ENCODE assay signal across 8 cellular contexts in the genomic region with DNA sequence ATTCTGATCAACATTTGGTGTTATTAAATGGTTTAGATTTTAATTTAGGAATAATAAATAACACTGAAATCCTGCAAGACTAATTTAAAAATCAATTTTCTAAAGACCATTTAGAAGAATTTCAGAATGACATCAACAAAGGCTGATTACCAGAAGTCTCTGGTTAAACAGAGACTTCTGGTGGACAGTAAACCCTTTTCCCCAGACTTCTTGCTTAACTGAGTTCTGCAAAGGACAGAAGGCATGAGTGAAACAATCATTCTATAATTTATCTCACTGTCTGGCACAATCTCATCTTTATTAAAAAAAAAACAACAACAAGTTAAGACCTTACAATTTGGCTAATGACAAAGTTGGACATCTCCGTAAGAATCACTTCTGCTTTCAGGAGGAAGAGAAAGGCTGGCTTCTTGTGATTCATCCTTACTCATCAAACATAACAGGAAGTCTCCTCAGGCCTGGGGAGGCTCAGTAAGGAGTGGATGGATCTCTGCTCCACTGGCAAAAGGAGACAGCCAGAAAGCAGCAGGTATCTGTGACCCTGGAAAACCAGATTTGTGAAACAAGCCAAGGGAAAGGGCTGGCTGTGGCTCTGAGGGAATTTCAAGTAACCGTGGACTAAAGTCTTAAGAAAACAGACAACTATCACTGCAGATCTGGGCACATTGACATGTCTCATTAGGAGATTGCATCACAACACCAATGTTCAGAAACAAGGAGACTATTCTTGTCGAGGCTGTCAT. TPM values are rescaled to one million over a fixed set of nuclear protein-coding genes. Genes with fewer than 3 reads are reported as not detected.
DNase-seq lines count a peak whose midpoint lies in the region; ATAC-seq and TF ChIP-seq lines count a peak whose summit lies in the region.

No MANE protein-coding gene starts in this region.

- H3K36me3 ChIP-seq in HUES6 (ENCODE audit: control insufficient read depth, insufficient read depth, low read length) (no peaks in the 10 kb centered on the region), fibroblast of lung (ENCODE audit: control insufficient read depth, insufficient read depth, low read length) (no peaks in the 10 kb centered on the region), BE2C (no peaks in the 10 kb centered on the region)

- H3K27ac Mint-ChIP-seq in Calu3 (ENCODE audit: unreplicated experiment): peak overlapping the region; percentile 81

- H3K4me1 Mint-ChIP-seq in Calu3 (ENCODE audit: low read depth, unreplicated experiment): peaks cover 27% of the 10 kb centered on the region

- H3K27me3 ChIP-seq in HUES6 (ENCODE audit: control insufficient read depth, insufficient read depth, low read length) (no peaks in the 10 kb centered on the region), fibroblast of lung (ENCODE audit: control insufficient read depth, insufficient read depth, low read length) (no peaks in the 10 kb centered on the region), BE2C (peaks cover 3% of the 10 kb centered on the region; the same call in 1 of the 2 replicates)

- TF ChIP-seq CTCF in Calu3 (IDR thresholded peaks at IDR 0.05; ENCODE audit: unreplicated experiment) (no peak), fibroblast of lung (conservative IDR thresholded peaks at IDR 0.05 in 1 of 2, IDR thresholded peaks at IDR 0.05 in 1 of 2; ENCODE audit: low read depth in 1 of 2, low read length in 2 of 2) (no peak), BE2C (IDR thresholded peaks at IDR 0.05; ENCODE audit: low read depth, low read length) (no peak)

- peak; percentile 74 for ATAC-seq in GM21529 (IDR thresholded peaks at IDR 0.05; ENCODE audit: unreplicated experiment)

- H3K79me2 ChIP-seq in fibroblast of lung (ENCODE audit: control insufficient read depth, insufficient read depth, low read length): no peaks in the 10 kb centered on the region

- no peaks in the 10 kb centered on the region for H3K36me3 Mint-ChIP-seq in Calu3 (ENCODE audit: insufficient read depth, unreplicated experiment)

- no peaks in the 10 kb centered on the region for H3K9me3 ChIP-seq in HUES6 (ENCODE audit: control insufficient read depth, insufficient read depth, low read depth, low read length)
- H3K9me3 ChIP-seq in fibroblast of lung (ENCODE audit: control insufficient read depth, insufficient read depth, low read depth, low read length): no peaks in the 10 kb centered on the region
- no peaks in the 10 kb centered on the region for H3K9me3 ChIP-seq in BE2C

- H3K9me3 Mint-ChIP-seq in Calu3 (ENCODE audit: low read depth, unreplicated experiment): no peaks in the 10 kb centered on the region

- H4K20me1 ChIP-seq in fibroblast of lung (ENCODE audit: control insufficient read depth, extremely low read depth, insufficient read depth, low read length): no peaks in the 10 kb centered on the region

- H2AFZ ChIP-seq in fibroblast of lung (ENCODE audit: low read length): peak overlapping the region; percentile 35

- CTCF ChIA-PET in Calu3 (lab: Charles Lee): no interaction called here

- intact Hi-C loops in Calu3 (cut with micrococcal nuclease; ENCODE audit: unreplicated experiment): loop anchor here (10.0 kb wide), 1 partner anchor 793 kb away; no protein-coding TSS in a partner anchor

- peak overlapping the region; percentile 79; the same call in 1 of the 2 replicates for H3K27ac ChIP-seq in HUES6 (ENCODE audit: low read depth, low read length)
- H3K27ac ChIP-seq in fibroblast of lung (ENCODE audit: insufficient read depth, low read length): peak overlapping the region; percentile 66

- peak overlapping the region; percentile 73 for H3K4me2 ChIP-seq in fibroblast of lung (ENCODE audit: extremely low read depth, insufficient read depth, low read length)

- H3K9ac ChIP-seq in HUES6 (ENCODE audit: low read length) (no peak overlapping the region), fibroblast of lung (ENCODE audit: insufficient read depth, low read length) (no peak overlapping the region)

- peaks cover 13% of the 10 kb centered on the region for H3K4me1 ChIP-seq in HUES6 (ENCODE audit: control insufficient read depth, insufficient read depth, low read length)
- peaks cover 11% of the 10 kb centered on the region for H3K4me1 ChIP-seq in fibroblast of lung (ENCODE audit: control insufficient read depth, extremely low read depth, insufficient read depth, low read length)
- no peaks in the 10 kb centered on the region for H3K4me1 ChIP-seq in BE2C

- H3K4me3 ChIP-seq in HUES6 (ENCODE audit: low read depth, low read length) (no peak overlapping the region), fibroblast of lung (replicated peaks in 1 of 4; ENCODE audit: control extremely low read depth in 1 of 4, insufficient read depth in 1 of 4, low read depth in 3 of 4, low read length in 4 of 4) (peak overlapping the region in 3 of 4 experiments; percentile 1 to 50 (median 20)), BE2C (ENCODE audit: low read depth, low read length) (no peak overlapping the region)

- no TSS peak for BruUV-seq in Calu3 (replicated peaks; lab: Mats Ljungman, UMichigan)

- DNase-seq in Calu3 (peak; percentile 27), fibroblast of lung (ENCODE audit: low read depth in 2 of 2) (peak; percentile 87 to 93), pons (ENCODE audit: low spot score) (peak; percentile 85), BE2C (no peak), NCI-H1048 (lab: John Stamatoyannopoulos, UW) (no peak)
- peak; percentile 38 for DNase-seq in activated CD4-positive, CD25-positive, alpha-beta regulatory T cell treated with anti-CD3 and anti-CD28 coated beads, Interleukin-2, amount 50 U/mL, for 72 hours

- H3K27me3 Mint-ChIP-seq in Calu3 (ENCODE audit: unreplicated experiment): no peaks in the 10 kb centered on the region

- peak overlapping the region; percentile 11 for H3K4me3 Mint-ChIP-seq in Calu3 (ENCODE audit: low read depth, unreplicated experiment)

RNA-seq across cellular contexts. Expression of a gene that starts 0.9 kb away (rescaled TPM):
- 0.68 and 0.73 TPM in 2 replicates for total RNA-seq in Calu3 (2022)
- total RNA-seq in fibroblast of lung: 1.0 and 2.3 TPM in 2 replicates
- polyA plus RNA-seq in fibroblast of lung: 1.9 and 2.3 TPM in 2 replicates
- 0.91 and 1.0 TPM in 2 replicates for polyA plus RNA-seq in fibroblast of lung (2012)
- polyA minus RNA-seq in fibroblast of lung (ENCODE audit: low replicate concordance): 1.3 TPM in 1 of 2 replicates, not detected in the other
- polyA plus RNA-seq in BE2C (2012; ENCODE audit: insufficient read depth, insufficient read length, low read depth): not detected

RNA-seq across cellular contexts. Expression of a gene that starts 10.1 kb away (rescaled TPM):
- total RNA-seq in Calu3 (2022) (18.5 and 22.1 TPM in 2 replicates), fibroblast of lung (270 and 296 TPM in 2 replicates)
- polyA plus RNA-seq in fibroblast of lung: 272 and 402 TPM in 2 replicates
- 154 and 275 TPM in 2 replicates for polyA plus RNA-seq in fibroblast of lung (2012)
- polyA minus RNA-seq in fibroblast of lung (ENCODE audit: low replicate concordance): 238 and 250 TPM in 2 replicates
- polyA plus RNA-seq in BE2C (2012; ENCODE audit: insufficient read depth, insufficient read length, low read depth): not detected

RNA-seq across cellular contexts. Expression of a gene that starts 52.9 kb away (rescaled TPM):
- total RNA-seq in Calu3 (2022) (1.1 and 1.3 TPM in 2 replicates), fibroblast of lung (1.3 and 1.7 TPM in 2 replicates)
- 0.41 and 0.77 TPM in 2 replicates for polyA plus RNA-seq in fibroblast of lung
- polyA plus RNA-seq in fibroblast of lung (2012): 0.24 and 0.37 TPM in 2 replicates
- polyA minus RNA-seq in fibroblast of lung (ENCODE audit: low replicate concordance): not detected in 2 replicates
- not detected for polyA plus RNA-seq in BE2C (2012; ENCODE audit: insufficient read depth, insufficient read length, low read depth)

Comparison
In these comparisons a context has a peak if more than half of its experiments do, and no peak if none do; other contexts are left out.
1. DNase-seq: peak in Calu3 (single experiment), activated CD4-positive, CD25-positive, alpha-beta regulatory T cell treated with anti-CD3 and anti-CD28 coated beads, Interleukin-2, amount 50 U/mL, for 72 hours (single experiment), fibroblast of lung (2 of 2) and pons (single experiment); none in BE2C (single experiment) and NCI-H1048 (single experiment).
2. H3K4me3 ChIP-seq: peak in fibroblast of lung (3 of 4); none in HUES6 (single experiment) and BE2C (single experiment).
3. RNA of a gene that starts 10.1 kb away (total RNA-seq): 270 to 296 TPM in fibroblast of lung; 18.5 to 22.1 TPM in Calu3; every median in the first group is over 10 times any median in the second.